In the genomic region with DNA sequence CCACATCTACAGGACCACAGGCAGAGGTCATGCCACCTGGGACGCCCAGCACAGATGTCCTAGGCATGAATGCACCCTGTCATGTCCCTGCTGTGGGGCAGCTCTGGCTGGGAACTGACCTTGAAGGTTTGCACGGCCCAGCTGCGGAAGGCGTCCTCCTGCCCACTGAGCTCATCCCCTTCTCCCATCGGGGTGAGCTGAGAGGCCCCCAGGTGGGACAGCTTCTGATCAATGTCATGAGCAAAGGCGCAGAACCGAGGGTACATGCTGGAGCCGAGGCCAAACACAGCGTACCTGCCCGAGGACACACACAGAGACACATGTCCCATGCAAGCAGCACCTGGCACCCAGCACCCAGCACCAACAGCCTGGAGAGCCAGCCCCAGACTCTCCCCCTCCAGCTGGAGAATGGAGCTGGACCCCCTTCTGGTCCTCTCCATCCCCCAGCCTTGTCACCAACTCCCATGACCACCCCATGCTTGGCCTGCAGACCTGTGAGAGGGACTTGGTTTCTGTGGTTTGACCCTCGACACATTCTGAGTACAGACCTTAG, we compare ENCODE assay signal across 36 cellular contexts. TPM values are rescaled to one million over a fixed set of nuclear protein-coding genes. Genes with fewer than 3 reads are reported as not detected.
DNase-seq lines count a peak whose midpoint lies in the region; ATAC-seq and TF ChIP-seq lines count a peak whose summit lies in the region.
"Had no signal": no experiment of that assay in that cellular context is flagged by ENCODE, and none has a peak within 500 bp of the region (broad histone marks: within the 10 kb centered on the region; RNA-seq: fewer than 3 reads in every experiment).

No MANE protein-coding gene starts in this region.

- H3K9me3 ChIP-seq in neuronal stem cell (replicated peaks in 1 of 2; ENCODE audit: control insufficient read depth in 2 of 2, insufficient read depth in 1 of 2, low read depth in 1 of 2, low read length in 2 of 2) = no peaks in the 10 kb centered on the region
- H3K9me3 ChIP-seq in upper lobe of right lung = no peaks in the 10 kb centered on the region
- H3K9me3 ChIP-seq: A549; BE2C; BLaER1; BLaER1 treated with 17β-estradiol and CSF1 and Interleukin-3, amounts not matched to agents 10 nM and 100 nM; Caco-2 had no signal

- no peak for DNase-seq in neuronal stem cell (ENCODE audit: low spot score)
- DNase-seq in stimulated activated effector memory CD8-positive, alpha-beta T cell treated with anti-CD3 and anti-CD28 coated beads, Interleukin-12 subunit alpha, Interleukin-12 subunit beta, amount 100 ng/mL, for 72 hours (ENCODE audit: low spot score in 2 of 2) = no peak
- DNase-seq in upper lobe of right lung = no peak
- DNase-seq in AML-193 (lab: John Stamatoyannopoulos, UW) = no peak
- DNase-seq in activated naive CD4-positive, alpha-beta T cell treated with anti-CD3 and anti-CD28 coated beads, Interleukin-2, amount 50 U/mL, for 72 hours (ENCODE audit: low spot score in 2 of 2) = no peak
- DNase-seq in amygdala (lab: John Stamatoyannopoulos, UW) = no peak
- no peak for DNase-seq in activated CD4-positive, alpha-beta T cell treated with anti-CD3 and anti-CD28 coated beads, Interleukin-2, amount 50 U/mL, for 4 hours
- DNase-seq: 8988T; ACHN; BE2C; C1 segment of cervical spinal cord; Caco-2; Calu3; CD4-positive, alpha-beta memory T cell; CD4-positive, alpha-beta T cell; CD4-positive, CD25-positive, alpha-beta regulatory T cell; CD8-positive, alpha-beta memory T cell; CD8-positive, alpha-beta T cell; COR-L47; DMS 273 treated with DMSO at 0.1 percent for 48 hours; DMS153; DMS53; DMS79; DMS79 treated with DMSO at 0.1 percent for 48 hours; DND-41; EL had no signal

- no peak overlapping the region for H2AFZ ChIP-seq in neuronal stem cell (ENCODE audit: low read length)

- no CpG with 5 or more reads among the region's 11 CpGs for WGBS in neuronal stem cell (ENCODE audit: extremely low coverage in 2 of 2, insufficient read length in 2 of 2, insufficient replicate concordance in 1 of 2), 2 donors

- no peak overlapping the region for H3K4me3 Mint-ChIP-seq in stimulated activated effector memory CD8-positive, alpha-beta T cell treated with anti-CD3 and anti-CD28 coated beads, Interleukin-12 subunit alpha, Interleukin-12 subunit beta, amount 100 ng/mL, for 72 hours
- H3K4me3 Mint-ChIP-seq: B cell; CD14-positive monocyte; CD4-positive, alpha-beta memory T cell; CD4-positive, alpha-beta T cell; CD4-positive, CD25-positive, alpha-beta regulatory T cell; CD8-positive, alpha-beta memory T cell; CD8-positive, alpha-beta T cell had no signal

- H3K36me3 Mint-ChIP-seq in stimulated activated effector memory CD8-positive, alpha-beta T cell treated with anti-CD3 and anti-CD28 coated beads, Interleukin-12 subunit alpha, Interleukin-12 subunit beta, amount 100 ng/mL, for 72 hours = no peaks in the 10 kb centered on the region
- no peaks in the 10 kb centered on the region for H3K36me3 Mint-ChIP-seq in activated naive CD4-positive, alpha-beta T cell treated with anti-CD3 and anti-CD28 coated beads, Interleukin-2, amount 50 U/mL, for 72 hours
- H3K36me3 Mint-ChIP-seq: CD14-positive monocyte; CD4-positive, CD25-positive, alpha-beta regulatory T cell; CD8-positive, alpha-beta memory T cell; CD8-positive, alpha-beta T cell had no signal

- no peak overlapping the region for H4K91ac ChIP-seq in neuronal stem cell (ENCODE audit: low read depth, low read length, poor library complexity)

- H3K79me1 ChIP-seq in neuronal stem cell (ENCODE audit: low read depth, low read length) = no peaks in the 10 kb centered on the region

- no peak overlapping the region for H2AK5ac ChIP-seq in neuronal stem cell (ENCODE audit: low read depth, low read length)

- H3K9me3 Mint-ChIP-seq in stimulated activated effector memory CD8-positive, alpha-beta T cell treated with anti-CD3 and anti-CD28 coated beads, Interleukin-12 subunit alpha, Interleukin-12 subunit beta, amount 100 ng/mL, for 72 hours = no peaks in the 10 kb centered on the region
- no peaks in the 10 kb centered on the region for H3K9me3 Mint-ChIP-seq in activated naive CD4-positive, alpha-beta T cell treated with anti-CD3 and anti-CD28 coated beads, Interleukin-2, amount 50 U/mL, for 72 hours
- H3K9me3 Mint-ChIP-seq: CD14-positive monocyte; CD4-positive, alpha-beta memory T cell; CD4-positive, alpha-beta T cell; CD4-positive, CD25-positive, alpha-beta regulatory T cell; CD8-positive, alpha-beta memory T cell; CD8-positive, alpha-beta T cell had no signal

- no peak overlapping the region for H3K4me3 ChIP-seq in neuronal stem cell (ENCODE audit: low read length in 2 of 2)
- no peak overlapping the region for H3K4me3 ChIP-seq in upper lobe of right lung
- H3K4me3 ChIP-seq: A549; BLaER1; BLaER1 treated with 17β-estradiol and CSF1 and Interleukin-3, amounts not matched to agents 10 nM and 100 nM had no signal

- no peak overlapping the region for H3K4me2 ChIP-seq in neuronal stem cell (ENCODE audit: insufficient read depth, low read length, poor library complexity, severe bottlenecking)
- H3K4me2 ChIP-seq: A549; BLaER1; BLaER1 treated with 17β-estradiol and CSF1 and Interleukin-3, amounts not matched to agents 10 nM and 100 nM had no signal

- H3K27ac ChIP-seq in neuronal stem cell (replicated peaks; ENCODE audit: low read length) = no peak overlapping the region
- H3K27ac ChIP-seq in upper lobe of right lung = no peak overlapping the region
- H3K27ac ChIP-seq: 22Rv1; A549; BLaER1; BLaER1 treated with 17β-estradiol and CSF1 and Interleukin-3, amounts not matched to agents 10 nM and 100 nM; C4-2B had no signal

- H3K4me1 ChIP-seq in neuronal stem cell (ENCODE audit: control insufficient read depth in 2 of 2, insufficient read depth in 1 of 2, low read depth in 1 of 2, low read length in 2 of 2) = no peaks in the 10 kb centered on the region
- H3K4me1 ChIP-seq in upper lobe of right lung = no peaks in the 10 kb centered on the region
- H3K4me1 ChIP-seq: A549, BE2C, BLaER1, Caco-2 had no signal

- no peak overlapping the region for H3K27ac Mint-ChIP-seq in stimulated activated effector memory CD8-positive, alpha-beta T cell treated with anti-CD3 and anti-CD28 coated beads, Interleukin-12 subunit alpha, Interleukin-12 subunit beta, amount 100 ng/mL, for 72 hours
- no peak overlapping the region for H3K27ac Mint-ChIP-seq in activated naive CD4-positive, alpha-beta T cell treated with anti-CD3 and anti-CD28 coated beads, Interleukin-2, amount 50 U/mL, for 72 hours
- H3K27ac Mint-ChIP-seq: B cell; CD14-positive monocyte; CD4-positive, alpha-beta memory T cell; CD4-positive, alpha-beta T cell; CD4-positive, CD25-positive, alpha-beta regulatory T cell; CD8-positive, alpha-beta memory T cell; CD8-positive, alpha-beta T cell had no signal

- no peak for TF ChIP-seq CTCF in upper lobe of right lung (IDR thresholded peaks at IDR 0.05)

- H3K14ac ChIP-seq in neuronal stem cell (ENCODE audit: low read length) = peak overlapping the region; percentile 40

- H3K4ac ChIP-seq in neuronal stem cell (ENCODE audit: low read length) = no peak overlapping the region

- peak overlapping the region; percentile 9 for H3K18ac ChIP-seq in neuronal stem cell (ENCODE audit: low read length)

- no peak overlapping the region for H2BK12ac ChIP-seq in neuronal stem cell (ENCODE audit: low read length)

- peak; percentile 35 for ATAC-seq in esophagus mucosa
- peak; percentile 20 for ATAC-seq in stimulated activated effector memory CD8-positive, alpha-beta T cell treated with anti-CD3 and anti-CD28 coated beads, Interleukin-12 subunit alpha, Interleukin-12 subunit beta, amount 100 ng/mL, for 72 hours
- peak; percentile 19 for ATAC-seq in upper lobe of right lung
- no peak for ATAC-seq in activated naive CD4-positive, alpha-beta T cell treated with anti-CD3 and anti-CD28 coated beads, Interleukin-2, amount 50 U/mL, for 72 hours
- ATAC-seq: A549; CD8-positive, alpha-beta T cell had no signal

- H3K23ac ChIP-seq in neuronal stem cell (ENCODE audit: low read depth, low read length, poor library complexity) = no peak overlapping the region

- no peak overlapping the region for H4K8ac ChIP-seq in neuronal stem cell (ENCODE audit: low read depth, low read length)

- H2BK5ac ChIP-seq in neuronal stem cell (ENCODE audit: low read length) = no peak overlapping the region

- no peak overlapping the region for H2BK120ac ChIP-seq in neuronal stem cell (ENCODE audit: low read depth, low read length)

- intact Hi-C loops in upper lobe of right lung (cut with DNase I) = no loop called here

- no peak overlapping the region for H2BK15ac ChIP-seq in neuronal stem cell (ENCODE audit: low read length)

- no peak overlapping the region for H3K9ac ChIP-seq in neuronal stem cell (ENCODE audit: low read depth, low read length, poor library complexity)
- H3K9ac ChIP-seq: BLaER1; BLaER1 treated with 17β-estradiol and CSF1 and Interleukin-3, amounts not matched to agents 10 nM and 100 nM had no signal

- H3K4me1 Mint-ChIP-seq in stimulated activated effector memory CD8-positive, alpha-beta T cell treated with anti-CD3 and anti-CD28 coated beads, Interleukin-12 subunit alpha, Interleukin-12 subunit beta, amount 100 ng/mL, for 72 hours = no peaks in the 10 kb centered on the region
- H3K4me1 Mint-ChIP-seq: B cell; CD14-positive monocyte; CD4-positive, alpha-beta memory T cell; CD4-positive, CD25-positive, alpha-beta regulatory T cell; CD8-positive, alpha-beta memory T cell had no signal

- H3K27me3 ChIP-seq in neuronal stem cell (ENCODE audit: control insufficient read depth in 3 of 3, insufficient read depth in 3 of 3, low read depth in 1 of 3, low read length in 3 of 3) (peaks cover 0 to 10% (median 0%) of the 10 kb centered on the region in 3 experiments), upper lobe of right lung (no peaks in the 10 kb centered on the region)
- H3K27me3 ChIP-seq: BE2C; BLaER1; BLaER1 treated with 17β-estradiol and CSF1 and Interleukin-3, amounts not matched to agents 10 nM and 100 nM had no signal

- H3K36me3 ChIP-seq in neuronal stem cell (replicated peaks in 1 of 2; ENCODE audit: control insufficient read depth in 2 of 2, insufficient read depth in 2 of 2, low read length in 2 of 2) = no peaks in the 10 kb centered on the region
- no peaks in the 10 kb centered on the region for H3K36me3 ChIP-seq in upper lobe of right lung
- H3K36me3 ChIP-seq: BE2C; BLaER1; BLaER1 treated with 17β-estradiol and CSF1 and Interleukin-3, amounts not matched to agents 10 nM and 100 nM had no signal

RNA-seq across cellular contexts. Expression of gene NOS2, which starts 31.4 kb away (rescaled TPM):
- not detected for total RNA-seq in esophagus mucosa
- 2.5 TPM for polyA plus RNA-seq in neuronal stem cell (2013, experiment 1 of 2)
- 2.5 TPM for polyA plus RNA-seq in neuronal stem cell (2013, experiment 2 of 2)
- total RNA-seq in upper lobe of right lung = 0.55 TPM
- not detected for total RNA-seq in activated naive CD4-positive, alpha-beta T cell treated with anti-CD3 and anti-CD28 coated beads, Interleukin-2, amount 50 U/mL, for 72 hours
- total RNA-seq: A172, Calu3 had no signal
- polyA plus RNA-seq: AG04450; CD14-positive monocyte; CD4-positive, CD25-positive, alpha-beta regulatory T cell; CD8-positive, alpha-beta memory T cell had no signal

Comparison
In these comparisons a context has a peak if more than half of its experiments do, and no peak if none do; other contexts are left out.
1. ATAC-seq: peak in esophagus mucosa (single experiment), stimulated activated effector memory CD8-positive, alpha-beta T cell treated with anti-CD3 and anti-CD28 coated beads, Interleukin-12 subunit alpha, Interleukin-12 subunit beta, amount 100 ng/mL, for 72 hours (single experiment) and upper lobe of right lung (single experiment); none in activated naive CD4-positive, alpha-beta T cell treated with anti-CD3 and anti-CD28 coated beads, Interleukin-2, amount 50 U/mL, for 72 hours (0 of 2).